20 cellular contexts compared by ENCODE assay signal in genomic region chr14:92717571-92718042, GRCh38. TPM values are rescaled to one million over a fixed set of nuclear protein-coding genes. Genes with fewer than 3 reads are reported as not detected.
A peak's percentile ranks its signal among the peaks of the same experiment; 100 is the strongest.
DNase-seq lines count a peak whose midpoint lies in the region; ATAC-seq, FAIRE-seq and TF ChIP-seq lines count a peak whose summit lies in the region.
"Had no signal": no experiment of that assay in that cellular context is flagged by ENCODE, and none has a peak within 500 bp of the region (broad histone marks: within the 10 kb centered on the region; RNA-seq: fewer than 3 reads in every experiment).

No MANE protein-coding gene starts in this region.

- H3K18ac ChIP-seq in trophoblast cell (ENCODE audit: low read length) = no peak overlapping the region

- H3K14ac ChIP-seq in trophoblast cell (ENCODE audit: low read length) = no peak overlapping the region

- H4K8ac ChIP-seq in trophoblast cell (ENCODE audit: low read depth, low read length) = no peak overlapping the region

- no peaks in the 10 kb centered on the region for H3K79me2 ChIP-seq in trophoblast cell (ENCODE audit: control insufficient read depth, insufficient read depth, low read length, poor library complexity)

- no peak overlapping the region for H2AK5ac ChIP-seq in trophoblast cell (ENCODE audit: low read length)

- H3K9ac ChIP-seq in trophoblast cell (ENCODE audit: low read length) = no peak overlapping the region

- no peak overlapping the region for H2BK12ac ChIP-seq in trophoblast cell (ENCODE audit: low read length)

- H3K9me3 Mint-ChIP-seq in activated CD4-positive, alpha-beta T cell treated with anti-CD3 and anti-CD28 coated beads for 36 hours (ENCODE audit: low read depth) = no peaks in the 10 kb centered on the region
- H3K9me3 Mint-ChIP-seq: activated CD4-positive, alpha-beta T cell treated with anti-CD3 and anti-CD28 coated beads, Interleukin-2, amount 10 ng/mL, durations not matched to agents 24 days and 14 days; CD4-positive, alpha-beta memory T cell; neural crest cell; T-helper 2 cell treated with Interferon-gamma antibody and Interleukin-4, amounts not matched to agents 5 μg/mL and 100 μg/mL, for 36 hours had no signal

- in situ Hi-C loops in brain microvascular endothelial cell (cut with HindIII; ENCODE audit: low pct_ligation_motif_present, low sequenced_read_pairs) = no loop called here

- no peak overlapping the region for H3K27ac Mint-ChIP-seq in activated CD4-positive, alpha-beta T cell treated with anti-CD3 and anti-CD28 coated beads for 36 hours
- H3K27ac Mint-ChIP-seq: activated CD4-positive, alpha-beta T cell treated with anti-CD3 and anti-CD28 coated beads, Interleukin-2, amount 10 ng/mL, durations not matched to agents 24 days and 14 days; brain; T-helper 2 cell treated with Interferon-gamma antibody and Interleukin-4, amounts not matched to agents 5 μg/mL and 100 μg/mL, for 36 hours had no signal

- H3K27me3 Mint-ChIP-seq in activated CD4-positive, alpha-beta T cell treated with anti-CD3 and anti-CD28 coated beads for 36 hours = no peaks in the 10 kb centered on the region
- H3K27me3 Mint-ChIP-seq: brain; CD4-positive, alpha-beta memory T cell had no signal

- no peak overlapping the region for H3K4me2 ChIP-seq in trophoblast cell (ENCODE audit: low read length)

- H2BK120ac ChIP-seq in trophoblast cell (ENCODE audit: insufficient read depth, low read length, poor library complexity) = no peak overlapping the region

- peak; percentile 4 for FAIRE-seq in GM19239 (lab: Jason Lieb, UNC)
- FAIRE-seq: A204.1 had no signal

- ATAC-seq in activated CD4-positive, alpha-beta T cell treated with anti-CD3 and anti-CD28 coated beads for 36 hours = peak; percentile 68

- no peak overlapping the region for H3K4me3 Mint-ChIP-seq in activated CD4-positive, alpha-beta T cell treated with anti-CD3 and anti-CD28 coated beads for 36 hours
- H3K4me3 Mint-ChIP-seq: activated CD4-positive, alpha-beta T cell treated with anti-CD3 and anti-CD28 coated beads, Interleukin-2, amount 10 ng/mL, durations not matched to agents 24 days and 14 days; brain; neural crest cell; T-helper 2 cell treated with Interferon-gamma antibody and Interleukin-4, amounts not matched to agents 5 μg/mL and 100 μg/mL, for 36 hours had no signal

- no CpG with 5 or more reads among the region's 11 CpGs for WGBS in trophoblast cell (ENCODE audit: extremely low coverage, insufficient coverage, insufficient read length)

- peaks cover 2% of the 10 kb centered on the region for H3K36me3 Mint-ChIP-seq in activated CD4-positive, alpha-beta T cell treated with anti-CD3 and anti-CD28 coated beads for 36 hours (ENCODE audit: low read depth)
- H3K36me3 Mint-ChIP-seq: CD4-positive, alpha-beta memory T cell had no signal

- no peak for TF ChIP-seq CTCF in brain microvascular endothelial cell (IDR thresholded peaks at IDR 0.05; ENCODE audit: low read depth, low read length, missing control alignments)

- H3K4me1 Mint-ChIP-seq in activated CD4-positive, alpha-beta T cell treated with anti-CD3 and anti-CD28 coated beads for 36 hours = peaks cover 4% of the 10 kb centered on the region
- H3K4me1 Mint-ChIP-seq: neural crest cell had no signal

- POLR2A ChIA-PET in activated CD4-positive, alpha-beta T cell treated with anti-CD3 and anti-CD28 coated beads for 36 hours (lab: Charles Lee) = no interaction called here

- H2BK5ac ChIP-seq in trophoblast cell (ENCODE audit: low read depth, low read length, poor library complexity) = no peak overlapping the region

- H4K12ac ChIP-seq in trophoblast cell (ENCODE audit: low read depth, low read length) = no peak overlapping the region

- H2AFZ ChIP-seq in trophoblast cell (ENCODE audit: insufficient read depth, low read length, poor library complexity) = no peak overlapping the region

- no peak overlapping the region for H4K91ac ChIP-seq in trophoblast cell (ENCODE audit: low read depth, low read length)

- no peak overlapping the region for H3K23ac ChIP-seq in trophoblast cell (ENCODE audit: low read length)

- no peak overlapping the region for H3K4me3 ChIP-seq in brain microvascular endothelial cell (ENCODE audit: low read depth, low read length)
- H3K4me3 ChIP-seq in trophoblast cell (ENCODE audit: low read depth, low read length) = no peak overlapping the region
- H3K4me3 ChIP-seq: transverse colon had no signal

- DNase-seq in activated CD4-positive, alpha-beta T cell treated with anti-CD3 and anti-CD28 coated beads for 36 hours = peak; percentile 18
- DNase-seq in activated CD4-positive, alpha-beta T cell treated with anti-CD3 and anti-CD28 coated beads for 1 hour = no peak
- DNase-seq in GM19239 (ENCODE audit: insufficient read length, low spot score) = no peak
- DNase-seq in brain microvascular endothelial cell = peak; percentile 76
- peak; percentile 74 to 78 for DNase-seq in trophoblast cell
- DNase-seq in NCI-H524 (lab: John Stamatoyannopoulos, UW) = no peak
- DNase-seq in A172 (ENCODE audit: low spot score) = no peak
- DNase-seq in COLO668 (lab: John Stamatoyannopoulos, UW; ENCODE audit: unreplicated experiment) = no peak
- DNase-seq: activated CD4-positive, alpha-beta T cell treated with anti-CD3 and anti-CD28 coated beads, Interleukin-2, amount 10 ng/mL, durations not matched to agents 24 days and 14 days; Kasumi-1; NCI-H1417; NCI-H226; SHP77 treated with DMSO at 0.1 percent for 48 hours; stimulated activated CD4-positive, alpha-beta T cell treated with anti-CD3 and anti-CD28 coated beads, Interleukin-4, amount 100 ng/mL, for 1 hour; transverse colon had no signal

- H3K36me3 ChIP-seq in brain microvascular endothelial cell (replicated peaks) (peaks cover 5% of the 10 kb centered on the region), trophoblast cell (ENCODE audit: control insufficient read depth in 1 of 2, insufficient read depth in 2 of 2, low read length in 2 of 2) (peaks cover 18 to 29% of the 10 kb centered on the region in 2 experiments)
- H3K36me3 ChIP-seq: transverse colon had no signal

- H3K27ac ChIP-seq in brain microvascular endothelial cell = peak overlapping the region; percentile 89
- no peak overlapping the region for H3K27ac ChIP-seq in trophoblast cell (ENCODE audit: low read depth, low read length)

- intact Hi-C loops in activated CD4-positive, alpha-beta T cell treated with anti-CD3 and anti-CD28 coated beads for 36 hours (cut with DNase I, micrococcal nuclease) = no loop called here

- no peaks in the 10 kb centered on the region for H3K27me3 ChIP-seq in brain microvascular endothelial cell (replicated peaks)
- no peaks in the 10 kb centered on the region for H3K27me3 ChIP-seq in trophoblast cell (ENCODE audit: insufficient read depth, low read length)
- H3K27me3 ChIP-seq: transverse colon had no signal

- no peaks in the 10 kb centered on the region for H3K9me3 ChIP-seq in trophoblast cell (ENCODE audit: insufficient read depth, low read depth, low read length)
- H3K9me3 ChIP-seq: transverse colon had no signal

- no peak overlapping the region for H3K4ac ChIP-seq in trophoblast cell (ENCODE audit: low read depth, low read length)

- peaks cover 0 to 4% of the 10 kb centered on the region in 2 experiments for H3K4me1 ChIP-seq in trophoblast cell (ENCODE audit: control insufficient read depth in 1 of 2, insufficient read depth in 2 of 2, low read length in 2 of 2)

- CTCF ChIA-PET in activated CD4-positive, alpha-beta T cell treated with anti-CD3 and anti-CD28 coated beads for 36 hours (lab: Charles Lee) = interaction anchor here (0.6 to 2.2 kb wide), 10 partner anchors 9 to 68 kb away, joined by 3 to 10 read pairs (median 4); no protein-coding TSS in a partner anchor

- H3K79me1 ChIP-seq in trophoblast cell (ENCODE audit: low read length) = no peaks in the 10 kb centered on the region

RNA-seq across cellular contexts. Expression of gene LGMN, which starts 30.8 kb away (rescaled TPM):
- total RNA-seq in activated CD4-positive, alpha-beta T cell treated with anti-CD3 and anti-CD28 coated beads for 36 hours = 1 to 10 TPM; 3.2 to 5.6 TPM
- 162 and 178 TPM in 2 replicates for polyA plus RNA-seq in trophoblast cell (2013)
- 13.0 and 21.3 TPM in 2 replicates for total RNA-seq in A172 (2014; rRNA removed; shearing (Covaris generic))

Comparison
In these comparisons a context has a peak if more than half of its experiments do, and no peak if none do; other contexts are left out.
1. DNase-seq: peak in activated CD4-positive, alpha-beta T cell treated with anti-CD3 and anti-CD28 coated beads for 36 hours (single experiment), brain microvascular endothelial cell (single experiment) and trophoblast cell (2 of 2); none in activated CD4-positive, alpha-beta T cell treated with anti-CD3 and anti-CD28 coated beads for 1 hour (single experiment), GM19239 (single experiment), NCI-H524 (0 of 2), A172 (single experiment) and COLO668 (single experiment).